In genomic region chr1:39076127-39076798, GRCh38 we compare ENCODE assay signal across 10 cellular contexts. TPM values are rescaled to one million over a fixed set of nuclear protein-coding genes. Genes with fewer than 3 reads are reported as not detected.
A peak's percentile ranks its signal among the peaks of the same experiment; 100 is the strongest.
DNase-seq lines count a peak whose midpoint lies in the region; ATAC-seq and TF ChIP-seq lines count a peak whose summit lies in the region.
"Had no signal": no experiment of that assay in that cellular context is flagged by ENCODE, and none has a peak within 500 bp of the region (broad histone marks: within the 10 kb centered on the region; RNA-seq: fewer than 3 reads in every experiment).

No MANE protein-coding gene starts in this region.

- peaks cover 0 to 15% (median 10%) of the 10 kb centered on the region in 9 donors for H3K4me1 ChIP-seq in heart right ventricle

- in situ Hi-C loops in astrocyte of the spinal cord (cut with HindIII; ENCODE audit: low sequenced_read_pairs): no loop called here

- intact Hi-C loops in heart right ventricle (cut with DNase I) (no loop called here), sciatic nerve (cut with DNase I) (no loop called here)

- H3K27me3 Mint-ChIP-seq in naive thymus-derived CD8-positive, alpha-beta T cell: peaks cover 4 to 13% (median 8%) of the 10 kb centered on the region in 5 donors
- peaks cover 12% of the 10 kb centered on the region for H3K27me3 Mint-ChIP-seq in activated CD8-positive, alpha-beta T cell treated with anti-CD3 and anti-CD28 coated beads, Interleukin-2, amount 10 ng/mL, durations not matched to agents 7 days and 5 days (ENCODE audit: low read depth)

- no peak overlapping the region for H3K4me3 Mint-ChIP-seq in stimulated activated effector memory CD8-positive, alpha-beta T cell treated with anti-CD3 and anti-CD28 coated beads, Interleukin-12 subunit alpha, Interleukin-12 subunit beta, amount 100 ng/mL, for 72 hours
- no peak overlapping the region for H3K4me3 Mint-ChIP-seq in naive thymus-derived CD8-positive, alpha-beta T cell
- no peak overlapping the region for H3K4me3 Mint-ChIP-seq in activated CD8-positive, alpha-beta T cell treated with anti-CD3 and anti-CD28 coated beads, Interleukin-2, amount 10 ng/mL, durations not matched to agents 7 days and 5 days
- H3K4me3 Mint-ChIP-seq: central memory CD8-positive, alpha-beta T cell had no signal

- no peaks in the 10 kb centered on the region for H3K9me3 Mint-ChIP-seq in stimulated activated effector memory CD8-positive, alpha-beta T cell treated with anti-CD3 and anti-CD28 coated beads, Interleukin-12 subunit alpha, Interleukin-12 subunit beta, amount 100 ng/mL, for 72 hours
- peaks cover 0 to 8% (median 0%) of the 10 kb centered on the region in 9 donors for H3K9me3 Mint-ChIP-seq in naive thymus-derived CD8-positive, alpha-beta T cell
- H3K9me3 Mint-ChIP-seq in activated CD8-positive, alpha-beta T cell treated with anti-CD3 and anti-CD28 coated beads, Interleukin-2, amount 10 ng/mL, durations not matched to agents 7 days and 5 days (ENCODE audit: insufficient read depth): no peaks in the 10 kb centered on the region
- H3K9me3 Mint-ChIP-seq: central memory CD8-positive, alpha-beta T cell had no signal

- peaks cover 0 to 7% (median 0%) of the 10 kb centered on the region in 11 donors for H3K9me3 ChIP-seq in heart right ventricle

- H3K4me3 ChIP-seq in astrocyte of the spinal cord (ENCODE audit: low read depth, low read length) (no peak overlapping the region), heart right ventricle (no peak overlapping the region)

- WGBS in heart right ventricle, 2 donors: 47 to 48% methylated on average over 13 of the region's 13 CpGs

- peak overlapping the region in 6 of 10 donors; percentile 15 to 56 (median 28) for H3K27ac ChIP-seq in heart right ventricle

- H3K4me1 Mint-ChIP-seq in stimulated activated effector memory CD8-positive, alpha-beta T cell treated with anti-CD3 and anti-CD28 coated beads, Interleukin-12 subunit alpha, Interleukin-12 subunit beta, amount 100 ng/mL, for 72 hours: peaks cover 9% of the 10 kb centered on the region
- H3K4me1 Mint-ChIP-seq in naive thymus-derived CD8-positive, alpha-beta T cell: peaks cover 0 to 9% (median 4%) of the 10 kb centered on the region in 4 donors
- peaks cover 5% of the 10 kb centered on the region for H3K4me1 Mint-ChIP-seq in activated CD8-positive, alpha-beta T cell treated with anti-CD3 and anti-CD28 coated beads, Interleukin-2, amount 10 ng/mL, durations not matched to agents 7 days and 5 days (ENCODE audit: low read depth)

- no peaks in the 10 kb centered on the region for H3K36me3 Mint-ChIP-seq in stimulated activated effector memory CD8-positive, alpha-beta T cell treated with anti-CD3 and anti-CD28 coated beads, Interleukin-12 subunit alpha, Interleukin-12 subunit beta, amount 100 ng/mL, for 72 hours
- peaks cover 0 to 9% (median 5%) of the 10 kb centered on the region in 3 donors for H3K36me3 Mint-ChIP-seq in naive thymus-derived CD8-positive, alpha-beta T cell
- H3K36me3 Mint-ChIP-seq in activated CD8-positive, alpha-beta T cell treated with anti-CD3 and anti-CD28 coated beads, Interleukin-2, amount 10 ng/mL, durations not matched to agents 7 days and 5 days (ENCODE audit: low read depth): no peaks in the 10 kb centered on the region

- POLR2A ChIA-PET in naive thymus-derived CD8-positive, alpha-beta T cell (lab: Charles Lee): no interaction called here
- POLR2A ChIA-PET in activated CD8-positive, alpha-beta T cell treated with anti-CD3 and anti-CD28 coated beads, Interleukin-2, amount 10 ng/mL, durations not matched to agents 7 days and 5 days (lab: Charles Lee): no interaction called here

- peaks cover 0 to 13% (median 0%) of the 10 kb centered on the region in 7 donors for H3K27me3 ChIP-seq in heart right ventricle

- DNase-seq in GM03348 (ENCODE audit: low spot score) (peak; percentile 48), astrocyte of the spinal cord (ENCODE audit: low read depth, low spot score) (peak; percentile 51), heart right ventricle (peak; percentile 54 to 76), sciatic nerve (ENCODE audit: low spot score) (peak; percentile 87), NCI-H187 treated with DMSO at 0.1 percent for 48 hours (lab: John Stamatoyannopoulos, UW) (no peak)
- no peak for DNase-seq in stimulated activated effector memory CD8-positive, alpha-beta T cell treated with anti-CD3 and anti-CD28 coated beads, Interleukin-12 subunit alpha, Interleukin-12 subunit beta, amount 100 ng/mL, for 72 hours (ENCODE audit: low spot score in 2 of 2)
- DNase-seq in naive thymus-derived CD8-positive, alpha-beta T cell: no peak
- DNase-seq in activated CD8-positive, alpha-beta T cell treated with anti-CD3 and anti-CD28 coated beads, Interleukin-2, amount 10 ng/mL, durations not matched to agents 7 days and 5 days: no peak
- DNase-seq: Calu3 had no signal

- CTCF ChIA-PET in activated CD8-positive, alpha-beta T cell treated with anti-CD3 and anti-CD28 coated beads, Interleukin-2, amount 10 ng/mL, durations not matched to agents 7 days and 5 days (lab: Charles Lee): interaction anchor here (0.7 to 2.7 kb wide), 3 partner anchors 16 to 462 kb away, joined by 3 to 7 read pairs (median 5); no protein-coding TSS in a partner anchor

- H3K36me3 ChIP-seq in heart right ventricle: peaks cover 0 to 3% (median 0%) of the 10 kb centered on the region in 9 donors

- TF ChIP-seq CTCF in astrocyte of the spinal cord (IDR thresholded peaks at IDR 0.05; ENCODE audit: low read depth, low read length) (no peak), heart right ventricle (IDR thresholded peaks at IDR 0.05) (no peak)

- no peak overlapping the region for H3K27ac Mint-ChIP-seq in stimulated activated effector memory CD8-positive, alpha-beta T cell treated with anti-CD3 and anti-CD28 coated beads, Interleukin-12 subunit alpha, Interleukin-12 subunit beta, amount 100 ng/mL, for 72 hours
- H3K27ac Mint-ChIP-seq in naive thymus-derived CD8-positive, alpha-beta T cell: no peak overlapping the region
- no peak overlapping the region for H3K27ac Mint-ChIP-seq in activated CD8-positive, alpha-beta T cell treated with anti-CD3 and anti-CD28 coated beads, Interleukin-2, amount 10 ng/mL, durations not matched to agents 7 days and 5 days

- ATAC-seq in heart right ventricle (peak; percentile 68 to 94 (median 78)), sciatic nerve (peak; percentile 92)
- ATAC-seq in stimulated activated effector memory CD8-positive, alpha-beta T cell treated with anti-CD3 and anti-CD28 coated beads, Interleukin-12 subunit alpha, Interleukin-12 subunit beta, amount 100 ng/mL, for 72 hours: no peak
- no peak for ATAC-seq in naive thymus-derived CD8-positive, alpha-beta T cell
- ATAC-seq in activated CD8-positive, alpha-beta T cell treated with anti-CD3 and anti-CD28 coated beads, Interleukin-2, amount 10 ng/mL, durations not matched to agents 7 days and 5 days: no peak

RNA-seq across cellular contexts. Expression of gene NDUFS5, which starts 50.1 kb away (rescaled TPM):
- 100 to 1,000 TPM; 303 to 646 (median 513) TPM for total RNA-seq in heart right ventricle
- 1,000 to 10,000 TPM; 1,540 to 6,035 TPM for polyA plus RNA-seq in heart right ventricle
- 149 TPM for total RNA-seq in sciatic nerve
- total RNA-seq in naive thymus-derived CD8-positive, alpha-beta T cell: 100 to 1,000 TPM; 104 to 118 TPM
- 100 to 1,000 TPM; 614 to 657 (median 626) TPM for polyA plus RNA-seq in naive thymus-derived CD8-positive, alpha-beta T cell
- total RNA-seq in activated CD8-positive, alpha-beta T cell treated with anti-CD3 and anti-CD28 coated beads, Interleukin-2, amount 10 ng/mL, durations not matched to agents 7 days and 5 days: 100 to 1,000 TPM; 134 to 138 TPM

Comparison
In these comparisons a context has a peak if more than half of its experiments do, and no peak if none do; other contexts are left out.
1. DNase-seq: peak in GM03348 (single experiment), astrocyte of the spinal cord (single experiment), heart right ventricle (2 of 2) and sciatic nerve (single experiment); none in stimulated activated effector memory CD8-positive, alpha-beta T cell treated with anti-CD3 and anti-CD28 coated beads, Interleukin-12 subunit alpha, Interleukin-12 subunit beta, amount 100 ng/mL, for 72 hours (0 of 2), NCI-H187 treated with DMSO at 0.1 percent for 48 hours (single experiment), naive thymus-derived CD8-positive, alpha-beta T cell (0 of 10) and activated CD8-positive, alpha-beta T cell treated with anti-CD3 and anti-CD28 coated beads, Interleukin-2, amount 10 ng/mL, durations not matched to agents 7 days and 5 days (single experiment).
2. ATAC-seq: peak in heart right ventricle (8 of 8) and sciatic nerve (single experiment); none in stimulated activated effector memory CD8-positive, alpha-beta T cell treated with anti-CD3 and anti-CD28 coated beads, Interleukin-12 subunit alpha, Interleukin-12 subunit beta, amount 100 ng/mL, for 72 hours (single experiment), naive thymus-derived CD8-positive, alpha-beta T cell (0 of 2) and activated CD8-positive, alpha-beta T cell treated with anti-CD3 and anti-CD28 coated beads, Interleukin-2, amount 10 ng/mL, durations not matched to agents 7 days and 5 days (single experiment).